In the genomic region with DNA sequence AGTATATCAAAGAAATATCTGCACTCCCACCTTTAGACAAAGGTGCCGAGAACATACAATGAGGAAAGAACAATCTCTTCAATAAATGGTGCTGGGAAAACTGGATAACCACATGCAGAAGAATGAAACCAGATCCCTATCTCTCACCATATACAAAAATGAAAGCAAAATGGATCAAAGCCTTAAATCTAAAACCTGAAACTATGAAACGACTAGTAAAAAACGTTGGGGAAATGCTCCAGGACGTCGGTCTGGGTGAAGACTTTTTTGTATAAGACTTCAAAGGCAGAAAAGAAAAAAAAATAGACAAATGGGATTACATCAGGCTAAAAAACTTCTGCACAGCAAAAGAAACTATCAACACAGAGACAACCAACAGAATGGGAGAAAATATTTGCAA, we compare ENCODE assay signal across 1 cellular context.
TF ChIP-seq lines count a peak whose summit lies in the region.

No MANE protein-coding gene starts in this region.

TF ChIP-seq in GM23338, 12 proteins besides CTCF, POLR2A, EP300 and RAD21 (continued from another document):
- TF ChIP-seq, protein P1, sequence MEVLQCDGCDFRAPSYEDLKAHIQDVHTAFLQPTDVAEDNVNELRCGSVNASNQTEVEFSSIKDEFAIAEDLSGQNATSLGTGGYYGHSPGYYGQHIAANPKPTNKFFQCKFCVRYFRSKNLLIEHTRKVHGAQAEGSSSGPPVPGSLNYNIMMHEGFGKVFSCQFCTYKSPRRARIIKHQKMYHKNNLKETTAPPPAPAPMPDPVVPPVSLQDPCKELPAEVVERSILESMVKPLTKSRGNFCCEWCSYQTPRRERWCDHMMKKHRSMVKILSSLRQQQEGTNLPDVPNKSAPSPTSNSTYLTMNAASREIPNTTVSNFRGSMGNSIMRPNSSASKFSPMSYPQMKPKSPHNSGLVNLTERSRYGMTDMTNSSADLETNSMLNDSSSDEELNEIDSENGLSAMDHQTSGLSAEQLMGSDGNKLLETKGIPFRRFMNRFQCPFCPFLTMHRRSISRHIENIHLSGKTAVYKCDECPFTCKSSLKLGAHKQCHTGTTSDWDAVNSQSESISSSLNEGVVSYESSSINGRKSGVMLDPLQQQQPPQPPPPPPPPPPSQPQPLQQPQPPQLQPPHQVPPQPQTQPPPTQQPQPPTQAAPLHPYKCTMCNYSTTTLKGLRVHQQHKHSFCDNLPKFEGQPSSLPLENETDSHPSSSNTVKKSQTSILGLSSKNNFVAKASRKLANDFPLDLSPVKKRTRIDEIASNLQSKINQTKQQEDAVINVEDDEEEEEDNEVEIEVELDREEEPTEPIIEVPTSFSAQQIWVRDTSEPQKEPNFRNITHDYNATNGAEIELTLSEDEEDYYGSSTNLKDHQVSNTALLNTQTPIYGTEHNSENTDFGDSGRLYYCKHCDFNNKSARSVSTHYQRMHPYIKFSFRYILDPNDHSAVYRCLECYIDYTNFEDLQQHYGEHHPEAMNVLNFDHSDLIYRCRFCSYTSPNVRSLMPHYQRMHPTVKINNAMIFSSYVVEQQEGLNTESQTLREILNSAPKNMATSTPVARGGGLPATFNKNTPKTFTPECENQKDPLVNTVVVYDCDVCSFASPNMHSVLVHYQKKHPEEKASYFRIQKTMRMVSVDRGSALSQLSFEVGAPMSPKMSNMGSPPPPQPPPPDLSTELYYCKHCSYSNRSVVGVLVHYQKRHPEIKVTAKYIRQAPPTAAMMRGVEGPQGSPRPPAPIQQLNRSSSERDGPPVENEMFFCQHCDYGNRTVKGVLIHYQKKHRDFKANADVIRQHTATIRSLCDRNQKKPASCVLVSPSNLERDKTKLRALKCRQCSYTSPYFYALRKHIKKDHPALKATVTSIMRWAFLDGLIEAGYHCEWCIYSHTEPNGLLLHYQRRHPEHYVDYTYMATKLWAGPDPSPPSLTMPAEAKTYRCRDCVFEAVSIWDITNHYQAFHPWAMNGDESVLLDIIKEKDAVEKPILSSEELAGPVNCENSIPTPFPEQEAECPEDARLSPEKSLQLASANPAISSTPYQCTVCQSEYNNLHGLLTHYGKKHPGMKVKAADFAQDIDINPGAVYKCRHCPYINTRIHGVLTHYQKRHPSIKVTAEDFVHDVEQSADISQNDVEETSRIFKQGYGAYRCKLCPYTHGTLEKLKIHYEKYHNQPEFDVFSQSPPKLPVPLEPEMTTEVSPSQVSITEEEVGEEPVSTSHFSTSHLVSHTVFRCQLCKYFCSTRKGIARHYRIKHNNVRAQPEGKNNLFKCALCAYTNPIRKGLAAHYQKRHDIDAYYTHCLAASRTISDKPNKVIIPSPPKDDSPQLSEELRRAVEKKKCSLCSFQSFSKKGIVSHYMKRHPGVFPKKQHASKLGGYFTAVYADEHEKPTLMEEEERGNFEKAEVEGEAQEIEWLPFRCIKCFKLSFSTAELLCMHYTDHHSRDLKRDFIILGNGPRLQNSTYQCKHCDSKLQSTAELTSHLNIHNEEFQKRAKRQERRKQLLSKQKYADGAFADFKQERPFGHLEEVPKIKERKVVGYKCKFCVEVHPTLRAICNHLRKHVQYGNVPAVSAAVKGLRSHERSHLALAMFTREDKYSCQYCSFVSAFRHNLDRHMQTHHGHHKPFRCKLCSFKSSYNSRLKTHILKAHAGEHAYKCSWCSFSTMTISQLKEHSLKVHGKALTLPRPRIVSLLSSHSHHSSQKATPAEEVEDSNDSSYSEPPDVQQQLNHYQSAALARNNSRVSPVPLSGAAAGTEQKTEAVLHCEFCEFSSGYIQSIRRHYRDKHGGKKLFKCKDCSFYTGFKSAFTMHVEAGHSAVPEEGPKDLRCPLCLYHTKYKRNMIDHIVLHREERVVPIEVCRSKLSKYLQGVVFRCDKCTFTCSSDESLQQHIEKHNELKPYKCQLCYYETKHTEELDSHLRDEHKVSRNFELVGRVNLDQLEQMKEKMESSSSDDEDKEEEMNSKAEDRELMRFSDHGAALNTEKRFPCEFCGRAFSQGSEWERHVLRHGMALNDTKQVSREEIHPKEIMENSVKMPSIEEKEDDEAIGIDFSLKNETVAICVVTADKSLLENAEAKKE (CRISPR knock-in tag; IDR thresholded peaks at IDR 0.05): no peak
- TF ChIP-seq, protein P2, sequence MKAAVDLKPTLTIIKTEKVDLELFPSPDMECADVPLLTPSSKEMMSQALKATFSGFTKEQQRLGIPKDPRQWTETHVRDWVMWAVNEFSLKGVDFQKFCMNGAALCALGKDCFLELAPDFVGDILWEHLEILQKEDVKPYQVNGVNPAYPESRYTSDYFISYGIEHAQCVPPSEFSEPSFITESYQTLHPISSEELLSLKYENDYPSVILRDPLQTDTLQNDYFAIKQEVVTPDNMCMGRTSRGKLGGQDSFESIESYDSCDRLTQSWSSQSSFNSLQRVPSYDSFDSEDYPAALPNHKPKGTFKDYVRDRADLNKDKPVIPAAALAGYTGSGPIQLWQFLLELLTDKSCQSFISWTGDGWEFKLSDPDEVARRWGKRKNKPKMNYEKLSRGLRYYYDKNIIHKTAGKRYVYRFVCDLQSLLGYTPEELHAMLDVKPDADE (IDR thresholded peaks at IDR 0.05): no peak
- TF ChIP-seq JUNB (IDR thresholded peaks at IDR 0.05; ENCODE audit: unreplicated experiment): no peak
